ENCODE assay signal across 2 cellular contexts in genomic region chr15:68629519-68630204, GRCh38.
TF ChIP-seq lines count a peak whose summit lies in the region.

No MANE protein-coding gene starts in this region.

TF ChIP-seq in liver, 16 proteins besides CTCF, POLR2A, EP300 and RAD21:
- TF ChIP-seq RXRA (IDR thresholded peaks at IDR 0.05) (peak; percentile 45 to 62), TAF1 (conservative IDR thresholded peaks at IDR 0.05) (no peak), YY1 (IDR thresholded peaks at IDR 0.05) (no peak), REST (IDR thresholded peaks at IDR 0.05) (no peak), NR2F2 (IDR thresholded peaks at IDR 0.05) (peak; percentile 60), JUND (IDR thresholded peaks at IDR 0.05) (no peak)

TF ChIP-seq in HepG2, 621 proteins besides CTCF, POLR2A, EP300 and RAD21:
- no peak for TF ChIP-seq STAT5B (CRISPR knock-in tag; IDR thresholded peaks at IDR 0.05)
- TF ChIP-seq ZNF549 (CRISPR knock-in tag; IDR thresholded peaks at IDR 0.05): no peak
- TF ChIP-seq ZNF572 (CRISPR knock-in tag; IDR thresholded peaks at IDR 0.05): no peak
- TF ChIP-seq E2F2 (CRISPR knock-in tag; IDR thresholded peaks at IDR 0.05; ENCODE audit: borderline replicate concordance): no peak
- TF ChIP-seq JARID2 (CRISPR knock-in tag; IDR thresholded peaks at IDR 0.05; ENCODE audit: insufficient replicate concordance): no peak
- TF ChIP-seq PTBP1 (IDR thresholded peaks at IDR 0.05; ENCODE audit: low read depth, low read length, poor library complexity, severe bottlenecking): no peak
- no peak for TF ChIP-seq DMAP1 (CRISPR knock-in tag; IDR thresholded peaks at IDR 0.05)
- TF ChIP-seq HOXA5 (CRISPR knock-in tag; IDR thresholded peaks at IDR 0.05): no peak
- TF ChIP-seq NR3C1 (CRISPR knock-in tag; IDR thresholded peaks at IDR 0.05): no peak
- TF ChIP-seq SKI (IDR thresholded peaks at IDR 0.05; ENCODE audit: partially characterized antibody): no peak
- TF ChIP-seq ZNF580 (CRISPR knock-in tag; IDR thresholded peaks at IDR 0.05; ENCODE audit: borderline replicate concordance, low read depth): no peak
- TF ChIP-seq MYPOP (CRISPR knock-in tag; IDR thresholded peaks at IDR 0.05): no peak
- TF ChIP-seq HMG20A (CRISPR knock-in tag; IDR thresholded peaks at IDR 0.05; ENCODE audit: borderline replicate concordance): no peak
